ENCODE assay signal across 1 cellular context in genomic region chr20:58374027-58374850, GRCh38.
TF ChIP-seq lines count a peak whose summit lies in the region.

No MANE protein-coding gene starts in this region.

TF ChIP-seq in GM23338, 12 proteins besides CTCF, POLR2A, EP300 and RAD21:
- TF ChIP-seq ZNF462 (CRISPR knock-in tag; IDR thresholded peaks at IDR 0.05) = no peak
TF ChIP-seq in GM23338: peak in this region for 0.
